Comparison of ENCODE assay signal across 2 cellular contexts in the genomic region with DNA sequence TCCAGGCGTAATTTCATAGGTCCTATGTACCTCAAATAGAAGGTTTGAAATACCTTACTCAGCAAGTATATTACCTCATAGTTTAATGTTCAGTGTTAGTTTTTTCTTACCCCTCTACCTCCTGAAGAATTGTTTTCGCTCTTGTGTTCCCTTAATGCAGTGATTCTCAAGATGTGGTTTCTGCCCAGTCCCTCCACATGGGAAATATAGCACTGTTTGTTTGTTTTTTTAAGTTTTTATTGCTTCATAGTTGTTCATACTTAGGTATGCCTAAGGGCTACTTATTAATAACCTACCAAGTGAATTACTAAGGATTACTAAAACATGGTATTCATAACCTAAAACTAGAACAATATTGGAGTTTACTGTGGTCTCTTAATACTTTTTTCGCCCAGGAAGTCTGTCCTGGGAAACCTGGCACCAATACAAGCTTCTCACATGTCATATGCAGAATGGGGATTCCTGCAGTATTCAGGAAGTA.
TF ChIP-seq lines count a peak whose summit lies in the region.

No MANE protein-coding gene starts in this region.

TF ChIP-seq in A549, 52 proteins besides CTCF, POLR2A, EP300 and RAD21:
- TF ChIP-seq KDM1A (IDR thresholded peaks at IDR 0.05; ENCODE audit: low read depth) (no peak), JUNB (IDR thresholded peaks at IDR 0.05) (no peak), CEBPB (IDR thresholded peaks at IDR 0.05) (peak in 1 of 2 experiments; percentile 75; a peak in 2 of 4 replicates), RCOR1 (IDR thresholded peaks at IDR 0.05; ENCODE audit: low read depth, low read length) (no peak), CHD2 (IDR thresholded peaks at IDR 0.05; ENCODE audit: low read length, partially characterized antibody) (no peak), CBX2 (IDR thresholded peaks at IDR 0.05; ENCODE audit: borderline replicate concordance, low read depth) (no peak), MAFK (IDR thresholded peaks at IDR 0.05; ENCODE audit: partially characterized antibody) (peak; percentile 97), ZNF302 (CRISPR knock-in tag; IDR thresholded peaks at IDR 0.05) (no peak), ZFP36 (IDR thresholded peaks at IDR 0.05; ENCODE audit: borderline replicate concordance, partially characterized antibody) (no peak)
- TF ChIP-seq, protein P1, sequence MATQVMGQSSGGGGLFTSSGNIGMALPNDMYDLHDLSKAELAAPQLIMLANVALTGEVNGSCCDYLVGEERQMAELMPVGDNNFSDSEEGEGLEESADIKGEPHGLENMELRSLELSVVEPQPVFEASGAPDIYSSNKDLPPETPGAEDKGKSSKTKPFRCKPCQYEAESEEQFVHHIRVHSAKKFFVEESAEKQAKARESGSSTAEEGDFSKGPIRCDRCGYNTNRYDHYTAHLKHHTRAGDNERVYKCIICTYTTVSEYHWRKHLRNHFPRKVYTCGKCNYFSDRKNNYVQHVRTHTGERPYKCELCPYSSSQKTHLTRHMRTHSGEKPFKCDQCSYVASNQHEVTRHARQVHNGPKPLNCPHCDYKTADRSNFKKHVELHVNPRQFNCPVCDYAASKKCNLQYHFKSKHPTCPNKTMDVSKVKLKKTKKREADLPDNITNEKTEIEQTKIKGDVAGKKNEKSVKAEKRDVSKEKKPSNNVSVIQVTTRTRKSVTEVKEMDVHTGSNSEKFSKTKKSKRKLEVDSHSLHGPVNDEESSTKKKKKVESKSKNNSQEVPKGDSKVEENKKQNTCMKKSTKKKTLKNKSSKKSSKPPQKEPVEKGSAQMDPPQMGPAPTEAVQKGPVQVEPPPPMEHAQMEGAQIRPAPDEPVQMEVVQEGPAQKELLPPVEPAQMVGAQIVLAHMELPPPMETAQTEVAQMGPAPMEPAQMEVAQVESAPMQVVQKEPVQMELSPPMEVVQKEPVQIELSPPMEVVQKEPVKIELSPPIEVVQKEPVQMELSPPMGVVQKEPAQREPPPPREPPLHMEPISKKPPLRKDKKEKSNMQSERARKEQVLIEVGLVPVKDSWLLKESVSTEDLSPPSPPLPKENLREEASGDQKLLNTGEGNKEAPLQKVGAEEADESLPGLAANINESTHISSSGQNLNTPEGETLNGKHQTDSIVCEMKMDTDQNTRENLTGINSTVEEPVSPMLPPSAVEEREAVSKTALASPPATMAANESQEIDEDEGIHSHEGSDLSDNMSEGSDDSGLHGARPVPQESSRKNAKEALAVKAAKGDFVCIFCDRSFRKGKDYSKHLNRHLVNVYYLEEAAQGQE (IDR thresholded peaks at IDR 0.05): no peak
- TF ChIP-seq, protein P2, sequence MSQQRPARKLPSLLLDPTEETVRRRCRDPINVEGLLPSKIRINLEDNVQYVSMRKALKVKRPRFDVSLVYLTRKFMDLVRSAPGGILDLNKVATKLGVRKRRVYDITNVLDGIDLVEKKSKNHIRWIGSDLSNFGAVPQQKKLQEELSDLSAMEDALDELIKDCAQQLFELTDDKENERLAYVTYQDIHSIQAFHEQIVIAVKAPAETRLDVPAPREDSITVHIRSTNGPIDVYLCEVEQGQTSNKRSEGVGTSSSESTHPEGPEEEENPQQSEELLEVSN (IDR thresholded peaks at IDR 0.05; ENCODE audit: borderline replicate concordance, low read depth): no peak
TF ChIP-seq in A549: peak in this region for 2.

TF ChIP-seq in IMR-90, 13 proteins besides CTCF, POLR2A, EP300 and RAD21:
- TF ChIP-seq NFE2L2 (IDR thresholded peaks at IDR 0.05; ENCODE audit: low read depth, low read length): no peak
- TF ChIP-seq CHD1 (IDR thresholded peaks at IDR 0.05; ENCODE audit: low read depth, low read length): no peak
- peak; percentile 91 for TF ChIP-seq MAFK (IDR thresholded peaks at IDR 0.05; ENCODE audit: low read depth, low read length)
- peak; percentile 90 for TF ChIP-seq CEBPB (IDR thresholded peaks at IDR 0.05; ENCODE audit: low read depth, low read length)
TF ChIP-seq in IMR-90: peak in this region for 2.
